ENCODE assay signal across 11 cellular contexts in genomic region chr6:157229219-157229607, GRCh38.
DNase-seq lines count a peak whose midpoint lies in the region; ATAC-seq and TF ChIP-seq lines count a peak whose summit lies in the region.
"Had no signal": no experiment of that assay in that cellular context is flagged by ENCODE, and none has a peak within 500 bp of the region (broad histone marks: within the 10 kb centered on the region; RNA-seq: fewer than 3 reads in every experiment).

No MANE protein-coding gene starts in this region.

- H3K9me3 Mint-ChIP-seq in CD14-positive monocyte (peaks cover 0 to 3% (median 0%) of the 10 kb centered on the region in 7 donors), brain (peaks cover 0 to 3% (median 0%) of the 10 kb centered on the region in 5 experiments)

- H3K36me3 Mint-ChIP-seq in CD14-positive monocyte (no peaks in the 10 kb centered on the region), brain (no peaks in the 10 kb centered on the region)

- no peak for TF ChIP-seq CTCF in CD14-positive monocyte (IDR thresholded peaks at IDR 0.05)
- no peak for TF ChIP-seq CTCF in brain (conservative IDR thresholded peaks at IDR 0.05)

- no peak overlapping the region for H3K4me3 ChIP-seq in MG63
- H3K4me3 ChIP-seq: esophagus muscularis mucosa had no signal

- H3K4me3 Mint-ChIP-seq in CD14-positive monocyte (no peak overlapping the region), brain (peak overlapping the region in 3 of 5 experiments; percentile 2 to 48 (median 24))

- intact Hi-C loops in CD14-positive monocyte (cut with micrococcal nuclease): no loop called here

- H3K27ac Mint-ChIP-seq in CD14-positive monocyte: peak overlapping the region in 1 of 7 donors; percentile 15
- H3K27ac Mint-ChIP-seq in brain: peak overlapping the region; percentile 8 to 83 (median 67)

- H3K27me3 Mint-ChIP-seq in CD14-positive monocyte (ENCODE audit: low read depth in 3 of 3): peaks cover 14 to 17% (median 16%) of the 10 kb centered on the region in 3 donors
- peaks cover 12% of the 10 kb centered on the region for H3K27me3 Mint-ChIP-seq in brain

- ATAC-seq in HG03521 (IDR thresholded peaks at IDR 0.05; ENCODE audit: unreplicated experiment): no peak

- peak; percentile 5 for DNase-seq in CD14-positive monocyte (ENCODE audit: low spot score)
- DNase-seq in COR-L47 (lab: John Stamatoyannopoulos, UW): peak; percentile 68
- peak; percentile 46 for DNase-seq in NCI-H2171 (lab: John Stamatoyannopoulos, UW)
- no peak for DNase-seq in NCI-H1694 treated with DMSO at 0.1 percent for 48 hours (lab: John Stamatoyannopoulos, UW)
- no peak for DNase-seq in MG63
- no peak for DNase-seq in DMS114 treated with DMSO at 0.1 percent for 48 hours (lab: John Stamatoyannopoulos, UW; ENCODE audit: unreplicated experiment)
- DNase-seq: activated gamma-delta T cell treated with Interleukin-2 at 50 U/mL for 16 hours, trophoblast cell had no signal

- no peaks in the 10 kb centered on the region for H3K27me3 ChIP-seq in MG63

- no peaks in the 10 kb centered on the region for H3K36me3 ChIP-seq in MG63
- H3K36me3 ChIP-seq: esophagus muscularis mucosa had no signal

- H3K9me3 ChIP-seq in MG63: no peaks in the 10 kb centered on the region
- H3K9me3 ChIP-seq: esophagus muscularis mucosa had no signal

- H3K4me1 Mint-ChIP-seq in CD14-positive monocyte (peaks cover 1% of the 10 kb centered on the region), brain (peaks cover 59% of the 10 kb centered on the region)

Comparison
In these comparisons a context has a peak if more than half of its experiments do, and no peak if none do; other contexts are left out.
1. DNase-seq: peak in CD14-positive monocyte (single experiment), COR-L47 (single experiment) and NCI-H2171 (single experiment); none in NCI-H1694 treated with DMSO at 0.1 percent for 48 hours (single experiment), MG63 (single experiment) and DMS114 treated with DMSO at 0.1 percent for 48 hours (single experiment).
2. H3K4me3 Mint-ChIP-seq: peak in brain (3 of 5); none in CD14-positive monocyte (0 of 2).